22 cellular contexts compared by ENCODE assay signal in genomic region chr19:38888876-38889275, GRCh38. TPM values are rescaled to one million over a fixed set of nuclear protein-coding genes. Genes with fewer than 3 reads are reported as not detected.
"Had no signal": no experiment of that assay in that cellular context is flagged by ENCODE, and none has a peak within 500 bp of the region (broad histone marks: within the 10 kb centered on the region; RNA-seq: fewer than 3 reads in every experiment).

No MANE protein-coding gene starts in this region.

- H3K27me3 Mint-ChIP-seq: memory B cell; natural killer cell treated with Interleukin-12 subunit alpha and Interleukin-12 subunit beta and Interleukin-15 and Interleukin-18, amount 100 ng/mL, for 72 hours had no signal

- H3K36me3 Mint-ChIP-seq: natural killer cell treated with Interleukin-12 subunit alpha and Interleukin-12 subunit beta and Interleukin-15 and Interleukin-18, amount 100 ng/mL, for 72 hours; neural progenitor cell had no signal

- H3K27ac ChIP-seq: left ventricle myocardium inferior, lower lobe of right lung, neural progenitor cell, sigmoid colon, skin epidermis, stomach had no signal

- H3K4me1 Mint-ChIP-seq: memory B cell had no signal

- DNase-seq: cortex of kidney; effector memory CD4-positive, alpha-beta T cell; immature natural killer cell; kidney; left cardiac atrium; left ventricle myocardium inferior; lower lobe of right lung; midbrain; sigmoid colon; stimulated activated CD4-positive, alpha-beta T cell treated with anti-CD3 and anti-CD28 coated beads, Interleukin-12 subunit alpha, Interleukin-12 subunit beta, amount 100 ng/mL, for 4 hours; stimulated activated naive CD4-positive, alpha-beta T cell; stomach; trophoblast cell had no signal

- H3K4me3 Mint-ChIP-seq: immature natural killer cell; memory B cell; natural killer cell treated with Interleukin-12 subunit alpha and Interleukin-12 subunit beta and Interleukin-15 and Interleukin-18, amount 100 ng/mL, for 72 hours; neural progenitor cell had no signal

- H3K27ac Mint-ChIP-seq: memory B cell; natural killer cell treated with Interleukin-12 subunit alpha and Interleukin-12 subunit beta and Interleukin-15 and Interleukin-18, amount 100 ng/mL, for 72 hours; neural progenitor cell had no signal

- H3K9me3 Mint-ChIP-seq: immature natural killer cell; memory B cell; natural killer cell treated with Interleukin-12 subunit alpha and Interleukin-12 subunit beta and Interleukin-15 and Interleukin-18, amount 100 ng/mL, for 72 hours; neural progenitor cell had no signal

RNA-seq across cellular contexts. Expression of gene CCER2, which starts 23.1 kb away (rescaled TPM):
- total RNA-seq: chondrocyte, fibroblast of lung, left cardiac atrium, left ventricle myocardium inferior, lower lobe of right lung, osteoblast, pulmonary artery endothelial cell, urinary bladder had no signal
